8 cellular contexts compared by ENCODE assay signal in the genomic region with DNA sequence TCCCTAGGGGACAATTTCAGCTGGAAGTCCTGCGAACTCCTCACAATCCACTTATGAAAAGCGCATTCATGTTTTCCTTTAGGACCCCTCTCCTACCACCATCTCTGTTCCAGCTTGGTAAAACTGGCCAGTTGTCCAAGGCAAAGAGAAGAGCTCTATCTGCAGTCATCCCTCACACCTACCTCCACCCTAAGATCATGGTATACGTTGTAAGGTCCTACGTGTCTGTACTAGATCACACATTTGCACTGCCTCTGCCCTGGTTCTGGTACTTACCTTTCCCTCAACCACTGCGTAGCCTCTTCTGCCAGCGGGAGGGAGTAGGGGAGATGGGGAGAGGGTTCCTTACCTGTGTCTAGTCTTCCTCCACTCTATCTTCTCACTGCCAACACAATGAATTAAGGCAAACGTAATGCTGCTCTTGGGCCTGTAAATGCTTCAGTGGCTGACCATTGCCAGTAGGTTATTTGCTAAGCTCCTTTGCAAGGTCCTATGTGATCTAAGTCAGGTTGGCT. TPM values are rescaled to one million over a fixed set of nuclear protein-coding genes. Genes with fewer than 3 reads are reported as not detected.
A peak's percentile ranks its signal among the peaks of the same experiment; 100 is the strongest.
DNase-seq lines count a peak whose midpoint lies in the region; ATAC-seq and FAIRE-seq lines count a peak whose summit lies in the region.

No MANE protein-coding gene starts in this region.

- peak overlapping the region; percentile 81 for H4K5ac ChIP-seq in mesendoderm (ENCODE audit: low read length)

- H3K27ac ChIP-seq in CD4-positive, alpha-beta memory T cell (ENCODE audit: low read depth, low read length): peak overlapping the region; percentile 87
- H3K27ac ChIP-seq in caudate nucleus (ENCODE audit: low read depth, low read length): peak overlapping the region; percentile 97
- no peak overlapping the region for H3K27ac ChIP-seq in mesendoderm (ENCODE audit: low read depth, low read length)

- FAIRE-seq in urothelium cell line (lab: Jason Lieb, UNC): no peak

- H3K79me1 ChIP-seq in mesendoderm (ENCODE audit: low read length): peaks cover 6% of the 10 kb centered on the region

- peak overlapping the region; percentile 89 for H3K4me2 ChIP-seq in mesendoderm (ENCODE audit: low read length)

- ATAC-seq in HG03571 (IDR thresholded peaks at IDR 0.05; ENCODE audit: unreplicated experiment): no peak

- H3K4me3 Mint-ChIP-seq in CD4-positive, alpha-beta memory T cell: peak overlapping the region; percentile 87 to 95 (median 92)

- peaks cover 0 to 20% of the 10 kb centered on the region in 2 donors for H3K36me3 Mint-ChIP-seq in CD4-positive, alpha-beta memory T cell

- H3K9me3 Mint-ChIP-seq in CD4-positive, alpha-beta memory T cell: peaks cover 0 to 6% (median 0%) of the 10 kb centered on the region in 8 donors

- H4K8ac ChIP-seq in mesendoderm (ENCODE audit: low read depth, low read length): peak overlapping the region; percentile 31

- no peak overlapping the region for H2BK5ac ChIP-seq in mesendoderm (ENCODE audit: low read length)

- CTCF ChIA-PET in CD4-positive, alpha-beta memory T cell (lab: Charles Lee; ENCODE audit: partially characterized antibody): interaction anchor here (1.0 to 4.5 kb wide), 5 partner anchors 12 to 845 kb away, joined by 3 to 35 read pairs (median 12); no protein-coding TSS in a partner anchor

- peak overlapping the region; percentile 66 for H3K4ac ChIP-seq in mesendoderm (ENCODE audit: low read depth, low read length)

- no peak overlapping the region for H3K23ac ChIP-seq in mesendoderm (ENCODE audit: low read length)

- DNase-seq in CD4-positive, alpha-beta memory T cell: no peak
- peak; percentile 30 for DNase-seq in NAMALWA (ENCODE audit: low spot score)
- no peak for DNase-seq in caudate nucleus (lab: John Stamatoyannopoulos, UW)
- peak; percentile 13 for DNase-seq in mesendoderm
- DNase-seq in NCI-H2081 treated with DMSO at 0.1 percent for 48 hours (lab: John Stamatoyannopoulos, UW): no peak
- DNase-seq in head of caudate nucleus: no peak
- no peak for DNase-seq in urothelium cell line (ENCODE audit: low spot score)

- no peak overlapping the region for H2BK120ac ChIP-seq in mesendoderm (ENCODE audit: low read depth, low read length)

- peak overlapping the region; percentile 97 to 99 (median 98) for H3K27ac Mint-ChIP-seq in CD4-positive, alpha-beta memory T cell

- H3K56ac ChIP-seq in mesendoderm (ENCODE audit: low read length): peak overlapping the region; percentile 99

- peaks cover 22% of the 10 kb centered on the region for H3K4me1 ChIP-seq in CD4-positive, alpha-beta memory T cell (ENCODE audit: insufficient read depth, low read length)
- no peaks in the 10 kb centered on the region for H3K4me1 ChIP-seq in mesendoderm (ENCODE audit: control insufficient read depth, low read depth, low read length)

- no peaks in the 10 kb centered on the region for H3K27me3 ChIP-seq in CD4-positive, alpha-beta memory T cell (ENCODE audit: insufficient read depth, low read length)
- H3K27me3 ChIP-seq in mesendoderm (ENCODE audit: insufficient read depth, low read length, poor library complexity): no peaks in the 10 kb centered on the region

- no peak overlapping the region for H2AK5ac ChIP-seq in mesendoderm (ENCODE audit: low read length)

- H2BK15ac ChIP-seq in mesendoderm (replicated peaks; ENCODE audit: low read depth): no peak overlapping the region

- H3K9me3 ChIP-seq in CD4-positive, alpha-beta memory T cell (ENCODE audit: control insufficient read depth in 1 of 2, low read length in 2 of 2): no peaks in the 10 kb centered on the region

- intact Hi-C loops in CD4-positive, alpha-beta memory T cell (cut with micrococcal nuclease): loop anchor here (1.0 to 5.0 kb wide), 6 partner anchors 48 to 1402 kb away; a partner anchor contains a TSS
- intact Hi-C loops in head of caudate nucleus (cut with DNase I): no loop called here

- no peaks in the 10 kb centered on the region for H3K36me3 ChIP-seq in CD4-positive, alpha-beta memory T cell (ENCODE audit: insufficient read depth, low read length)
- no peaks in the 10 kb centered on the region for H3K36me3 ChIP-seq in mesendoderm (ENCODE audit: control insufficient read depth, insufficient read depth, low read length)

- peak overlapping the region; percentile 90 for H3K9ac ChIP-seq in mesendoderm (ENCODE audit: low read length)

- peaks cover 18 to 40% (median 31%) of the 10 kb centered on the region in 4 donors for H3K4me1 Mint-ChIP-seq in CD4-positive, alpha-beta memory T cell

- H3K27me3 Mint-ChIP-seq in CD4-positive, alpha-beta memory T cell: peaks cover 0 to 2% of the 10 kb centered on the region in 2 donors

- no CpG with 5 or more reads among the region's 7 CpGs for WGBS in mesendoderm (ENCODE audit: extremely low coverage, insufficient coverage, low lambda C conversion rate)

- peaks cover 10% of the 10 kb centered on the region for H3K79me2 ChIP-seq in mesendoderm (ENCODE audit: control insufficient read depth, insufficient read depth, low read length)

- peak overlapping the region; percentile 90 to 93 for H3K4me3 ChIP-seq in CD4-positive, alpha-beta memory T cell (ENCODE audit: low read length in 2 of 2)
- H3K4me3 ChIP-seq in mesendoderm (ENCODE audit: low read length): peak overlapping the region; percentile 65

- peak overlapping the region; percentile 32 for H3K18ac ChIP-seq in mesendoderm (ENCODE audit: low read length)

- POLR2A ChIA-PET in CD4-positive, alpha-beta memory T cell (lab: Charles Lee; ENCODE audit: partially characterized antibody): interaction anchor here (0.9 to 3.8 kb wide), 13 partner anchors 12 to 1103 kb away, joined by 3 to 32 read pairs (median 5); a partner anchor contains a TSS

RNA-seq across cellular contexts. Expression of a gene that starts 0.7 kb away (rescaled TPM):
- total RNA-seq in CD4-positive, alpha-beta memory T cell: 10 to 100 TPM; 45.8 to 48.4 TPM
- 10 to 100 TPM; 16.8 to 18.6 TPM for polyA plus RNA-seq in CD4-positive, alpha-beta memory T cell
- polyA plus RNA-seq in mesendoderm (2013, experiment 1 of 2): 25.3 TPM
- polyA plus RNA-seq in mesendoderm (2013, experiment 2 of 2): 24.9 TPM

RNA-seq across cellular contexts. Expression of a gene that starts 49.6 kb away (rescaled TPM):
- 10 to 100 TPM; 19.7 to 20.2 TPM for total RNA-seq in CD4-positive, alpha-beta memory T cell
- polyA plus RNA-seq in CD4-positive, alpha-beta memory T cell: 10 to 100 TPM; 10.0 to 11.8 TPM
- polyA plus RNA-seq in mesendoderm (2013, experiment 1 of 2): 5.9 TPM
- 6.2 TPM for polyA plus RNA-seq in mesendoderm (2013, experiment 2 of 2)

Comparison
In these comparisons a context has a peak if more than half of its experiments do, and no peak if none do; other contexts are left out.
1. DNase-seq: peak in NAMALWA (single experiment) and mesendoderm (single experiment); none in CD4-positive, alpha-beta memory T cell (0 of 5), caudate nucleus (0 of 61), NCI-H2081 treated with DMSO at 0.1 percent for 48 hours (single experiment), head of caudate nucleus (0 of 42) and urothelium cell line (single experiment).